12 cellular contexts compared by ENCODE assay signal in the genomic region with DNA sequence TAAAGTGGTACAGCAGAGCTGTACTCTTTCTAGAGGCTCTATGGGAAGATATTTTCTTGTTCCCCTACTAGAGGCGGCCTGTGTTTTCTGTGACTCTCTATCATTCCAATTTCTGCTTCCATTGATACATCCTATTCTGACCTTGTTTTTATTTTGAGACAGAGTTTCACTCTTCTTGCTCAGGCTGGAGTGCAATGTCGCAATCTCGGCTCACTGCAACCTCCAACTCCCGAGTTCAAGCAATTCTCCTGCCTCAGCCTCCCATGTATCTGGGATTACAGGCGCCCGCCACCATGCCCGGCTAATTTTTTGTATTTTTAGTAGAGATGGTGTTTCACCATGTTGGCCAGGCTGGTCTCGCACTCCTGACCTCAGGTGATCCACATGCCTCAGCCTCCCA. TPM values are rescaled to one million over a fixed set of nuclear protein-coding genes. Genes with fewer than 3 reads are reported as not detected.
"Had no signal": no experiment of that assay in that cellular context is flagged by ENCODE, and none has a peak within 500 bp of the region (broad histone marks: within the 10 kb centered on the region; RNA-seq: fewer than 3 reads in every experiment).

No MANE protein-coding gene starts in this region.

RNA-seq across cellular contexts. Expression of a gene that starts 16.0 kb away (rescaled TPM):
- total RNA-seq: subcutaneous adipose tissue, suprapubic skin, temporal lobe, thoracic aorta, tibial nerve, upper lobe of left lung, ureter, vagina had no signal
- polyA plus RNA-seq: urinary bladder had no signal

RNA-seq across cellular contexts. Expression of a gene that starts 38.2 kb away (rescaled TPM):
- total RNA-seq: subcutaneous adipose tissue, suprapubic skin, temporal lobe, thoracic aorta, thyroid gland, upper lobe of right lung, ureter, uterus, vagina had no signal

RNA-seq across cellular contexts. Expression of a gene that starts 44.7 kb away (rescaled TPM):
- total RNA-seq: thoracic aorta, tibial nerve had no signal
